1 cellular context compared by ENCODE assay signal in genomic region chr6:16130932-16131387, GRCh38.
TF ChIP-seq lines count a peak whose summit lies in the region.

No MANE protein-coding gene starts in this region.

TF ChIP-seq in HepG2, 621 proteins besides CTCF, POLR2A, EP300 and RAD21 (continued from another document):
- TF ChIP-seq TFE3 (CRISPR knock-in tag; IDR thresholded peaks at IDR 0.05): no peak
- TF ChIP-seq, protein P1, sequence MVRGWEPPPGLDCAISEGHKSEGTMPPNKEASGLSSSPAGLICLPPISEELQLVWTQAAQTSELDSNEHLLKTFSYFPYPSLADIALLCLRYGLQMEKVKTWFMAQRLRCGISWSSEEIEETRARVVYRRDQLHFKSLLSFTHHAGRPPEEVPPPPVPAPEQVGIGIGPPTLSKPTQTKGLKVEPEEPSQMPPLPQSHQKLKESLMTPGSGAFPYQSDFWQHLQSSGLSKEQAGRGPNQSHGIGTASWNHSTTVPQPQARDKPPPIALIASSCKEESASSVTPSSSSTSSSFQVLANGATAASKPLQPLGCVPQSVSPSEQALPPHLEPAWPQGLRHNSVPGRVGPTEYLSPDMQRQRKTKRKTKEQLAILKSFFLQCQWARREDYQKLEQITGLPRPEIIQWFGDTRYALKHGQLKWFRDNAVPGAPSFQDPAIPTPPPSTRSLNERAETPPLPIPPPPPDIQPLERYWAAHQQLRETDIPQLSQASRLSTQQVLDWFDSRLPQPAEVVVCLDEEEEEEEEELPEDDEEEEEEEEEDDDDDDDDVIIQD (CRISPR knock-in tag; IDR thresholded peaks at IDR 0.05; ENCODE audit: low read depth): peak; percentile 12; the same call in 1 of the 2 replicates
- TF ChIP-seq E2F2 (CRISPR knock-in tag; IDR thresholded peaks at IDR 0.05; ENCODE audit: borderline replicate concordance): no peak
- no peak for TF ChIP-seq ZNF318 (CRISPR knock-in tag; IDR thresholded peaks at IDR 0.05)
- no peak for TF ChIP-seq FIP1L1 (IDR thresholded peaks at IDR 0.05; ENCODE audit: borderline replicate concordance, insufficient read depth, low read depth, low read length)
- TF ChIP-seq TRIM24 (CRISPR knock-in tag; IDR thresholded peaks at IDR 0.05): no peak
- no peak for TF ChIP-seq ZNF776 (CRISPR knock-in tag; IDR thresholded peaks at IDR 0.05)
- no peak for TF ChIP-seq FOXA1 (IDR thresholded peaks at IDR 0.05)
- TF ChIP-seq FOXA1 (CRISPR knock-in tag; IDR thresholded peaks at IDR 0.05): no peak
- 0 out of 2 replicates have a peak, but pooled peaks have one; percentile 29 for TF ChIP-seq MXD4 (CRISPR knock-in tag; IDR thresholded peaks at IDR 0.05)
- 0 out of 2 replicates have a peak, but pooled peaks have one; percentile 41 for TF ChIP-seq ELF4 (CRISPR knock-in tag; IDR thresholded peaks at IDR 0.05; ENCODE audit: borderline replicate concordance)
- TF ChIP-seq MAFK (conservative IDR thresholded peaks at IDR 0.05 in 1 of 2, IDR thresholded peaks at IDR 0.05 in 1 of 2; ENCODE audit: low read length in 2 of 2): no peak
- no peak for TF ChIP-seq SOX13 (IDR thresholded peaks at IDR 0.05)
- 0 out of 4 replicates have a peak, but pooled peaks of 1 of the 2 experiments have one; percentile 20 for TF ChIP-seq SOX13 (CRISPR knock-in tag; conservative IDR thresholded peaks at IDR 0.05 in 1 of 2, IDR thresholded peaks at IDR 0.05 in 1 of 2)
- no peak for TF ChIP-seq ZNF879 (CRISPR knock-in tag; IDR thresholded peaks at IDR 0.05)
- no peak for TF ChIP-seq ZNF451 (CRISPR knock-in tag; IDR thresholded peaks at IDR 0.05)
- TF ChIP-seq ZNF510 (CRISPR knock-in tag; IDR thresholded peaks at IDR 0.05; ENCODE audit: low read depth): no peak
TF ChIP-seq in HepG2: peak in this region for 28.
